In the genomic region with DNA sequence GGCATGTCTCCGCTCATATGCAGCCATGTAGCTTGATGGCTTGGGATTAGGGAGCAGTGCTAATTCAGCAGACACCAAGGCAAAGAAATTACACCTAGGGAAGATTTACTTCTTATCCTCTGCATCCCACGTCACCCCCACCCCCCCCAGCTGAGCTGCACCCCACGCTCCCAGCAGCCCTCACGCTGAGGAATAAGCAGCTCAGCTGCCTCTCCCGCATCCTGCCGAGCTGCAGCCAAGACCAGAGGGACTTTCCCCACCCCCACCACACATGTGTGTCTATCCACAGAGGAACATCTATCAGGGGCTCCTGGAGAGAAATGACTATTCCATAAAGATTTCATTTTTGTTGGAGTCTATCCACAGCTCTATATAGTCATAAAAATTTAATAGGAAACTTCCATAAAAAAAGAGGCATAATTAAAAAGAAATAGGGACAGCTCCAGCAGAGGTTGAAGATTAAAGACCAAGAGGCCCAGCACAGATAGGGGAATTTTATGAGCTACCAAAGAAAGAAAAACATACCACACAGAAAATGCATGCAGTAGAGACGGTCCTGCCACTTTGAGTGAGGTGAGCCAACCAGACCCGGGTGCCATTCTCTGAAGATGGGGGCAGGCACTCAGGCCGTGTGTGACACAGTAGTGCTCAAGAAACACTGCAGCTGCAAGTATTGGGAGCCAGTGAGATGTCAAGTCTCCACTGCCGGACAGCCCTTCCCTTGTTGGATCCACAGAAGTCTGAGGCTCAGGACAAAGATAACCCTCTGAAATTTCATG, we compare ENCODE assay signal across 8 cellular contexts.
DNase-seq lines count a peak whose midpoint lies in the region; ATAC-seq and TF ChIP-seq lines count a peak whose summit lies in the region.
"Not testable (repeated sequence)": the region's sequence is repeated elsewhere in the genome, so short reads cannot be mapped to it uniquely, and the experiment has no call there.

No MANE protein-coding gene starts in this region.

- H3K4me1 Mint-ChIP-seq in activated CD4-positive, alpha-beta T cell treated with anti-CD3 and anti-CD28 coated beads, Interleukin-2, amount 10 ng/mL, durations not matched to agents 24 days and 14 days; chondrocyte (ENCODE audit: low read depth): not testable (repeated sequence)

- not testable (repeated sequence) for H3K4me2 ChIP-seq in hepatocyte

- not testable (repeated sequence) for TF ChIP-seq CTCF in chondrocyte (IDR thresholded peaks at IDR 0.05); hepatocyte (IDR thresholded peaks at IDR 0.05; ENCODE audit: poor library complexity)

- H3K9me3 ChIP-seq in hepatocyte (ENCODE audit: low read depth), result not testable (repeated sequence)

- H3K27ac Mint-ChIP-seq in activated CD4-positive, alpha-beta T cell treated with anti-CD3 and anti-CD28 coated beads, Interleukin-2, amount 10 ng/mL, durations not matched to agents 24 days and 14 days, result peak overlapping the region; percentile 58
- H3K27ac Mint-ChIP-seq in chondrocyte (ENCODE audit: unreplicated experiment), result peak overlapping the region; percentile 87

- CTCF ChIA-PET in HEK293T (lab: Yijun Ruan, JAX), result not testable (repeated sequence)

- POLR2A ChIA-PET in HEK293T (lab: Yijun Ruan, JAX), result not testable (repeated sequence)

- WGBS in hepatocyte (ENCODE audit: low lambda C conversion rate, missing lambda C conversion rate), result 57% methylated on average over 7 of the region's 10 CpGs

- not testable (repeated sequence) for H3K79me2 ChIP-seq in hepatocyte

- H3K4me3 Mint-ChIP-seq in activated CD4-positive, alpha-beta T cell treated with anti-CD3 and anti-CD28 coated beads, Interleukin-2, amount 10 ng/mL, durations not matched to agents 24 days and 14 days, result peak overlapping the region; percentile 1
- H3K4me3 Mint-ChIP-seq in chondrocyte (ENCODE audit: unreplicated experiment), result not testable (repeated sequence)

- not testable (repeated sequence) for H3K9me2 ChIP-seq in hepatocyte (replicated peaks; ENCODE audit: insufficient read depth)

- H3K4me3 ChIP-seq in hepatocyte, result not testable (repeated sequence)

- not testable (repeated sequence) for H3K9me3 Mint-ChIP-seq in activated CD4-positive, alpha-beta T cell treated with anti-CD3 and anti-CD28 coated beads, Interleukin-2, amount 10 ng/mL, durations not matched to agents 24 days and 14 days; chondrocyte (ENCODE audit: low read depth)

- ATAC-seq in sciatic nerve, result peak; percentile 74

- H3K36me3 ChIP-seq in hepatocyte (replicated peaks; ENCODE audit: insufficient read depth, low read depth), result not testable (repeated sequence)

- DNase-seq in AG08396 (ENCODE audit: low spot score) (peak; percentile 7), HEK293T (ENCODE audit: extremely low spot score) (peak; percentile 6), chondrocyte (ENCODE audit: low spot score) (peak; percentile 67), hepatocyte (ENCODE audit: low spot score) (peak; percentile 38)
- DNase-seq in activated CD4-positive, alpha-beta T cell treated with anti-CD3 and anti-CD28 coated beads, Interleukin-2, amount 10 ng/mL, durations not matched to agents 24 days and 14 days, result peak; percentile 82
- DNase-seq in activated effector memory CD4-positive, alpha-beta T cell treated with Interleukin-2 at 50 U/mL for 16 hours, result peak; percentile 33
- DNase-seq in sciatic nerve (ENCODE audit: low spot score), result not testable (repeated sequence)
- peak in 2 of 3 donors; percentile 48 to 69 for DNase-seq in stimulated activated CD4-positive, alpha-beta T cell treated with anti-CD3 and anti-CD28 coated beads, TNF-alpha, amount 100 ng/mL, for 48 hours (ENCODE audit: low read depth in 3 of 3)

- H2AFZ ChIP-seq in hepatocyte, result not testable (repeated sequence)

- H3K36me3 Mint-ChIP-seq in activated CD4-positive, alpha-beta T cell treated with anti-CD3 and anti-CD28 coated beads, Interleukin-2, amount 10 ng/mL, durations not matched to agents 24 days and 14 days (ENCODE audit: low read depth); chondrocyte (ENCODE audit: low read depth): not testable (repeated sequence)

- not testable (repeated sequence) for H3K27me3 Mint-ChIP-seq in activated CD4-positive, alpha-beta T cell treated with anti-CD3 and anti-CD28 coated beads, Interleukin-2, amount 10 ng/mL, durations not matched to agents 24 days and 14 days; chondrocyte (ENCODE audit: low read depth)

- H3K4me1 ChIP-seq in hepatocyte (ENCODE audit: insufficient read depth), result not testable (repeated sequence)

- not testable (repeated sequence) for H3K27me3 ChIP-seq in hepatocyte

- H4K20me1 ChIP-seq in hepatocyte (ENCODE audit: insufficient read depth, poor library complexity, severe bottlenecking), result not testable (repeated sequence)

- intact Hi-C loops in activated CD4-positive, alpha-beta T cell treated with anti-CD3 and anti-CD28 coated beads, Interleukin-2, amount 10 ng/mL, durations not matched to agents 24 days and 14 days (cut with micrococcal nuclease); sciatic nerve (cut with DNase I): not testable (repeated sequence)

- H3K27ac ChIP-seq in hepatocyte, result not testable (repeated sequence)
